ENCODE assay signal across 8 cellular contexts in genomic region chr12:53499261-53500118, GRCh38. TPM values are rescaled to one million over a fixed set of nuclear protein-coding genes. Genes with fewer than 3 reads are reported as not detected.
DNase-seq lines count a peak whose midpoint lies in the region; ATAC-seq, FAIRE-seq and TF ChIP-seq lines count a peak whose summit lies in the region.

TSS of gene MAP3K12 (minus strand) at chr12:53499458. CDS start at chr12:53487391, 12,067 bp downstream.

- no peak for ATAC-seq in GM19351 (IDR thresholded peaks at IDR 0.05; ENCODE audit: unreplicated experiment)

- H3K36me3 Mint-ChIP-seq in endodermal cell (ENCODE audit: low read depth): peaks cover 10% of the 10 kb centered on the region

- H3K27ac ChIP-seq in endodermal cell (ENCODE audit: low read depth, low read length) (peak within 1 kb of the TSS; percentile 73), mesodermal cell (ENCODE audit: low read depth, low read length, severe bottlenecking) (peak within 1 kb of the TSS; percentile 99)

- peak; percentile 61 for FAIRE-seq in GM12891 (lab: Jason Lieb, UNC)

- H3K4me1 Mint-ChIP-seq in endodermal cell: peaks cover 31% of the 10 kb centered on the region

- H3K4me1 ChIP-seq in endodermal cell (ENCODE audit: control insufficient read depth, insufficient read depth, low read length) (peaks cover 17% of the 10 kb centered on the region), mesodermal cell (ENCODE audit: control insufficient read depth, insufficient read depth, low read length, poor library complexity, severe bottlenecking) (peaks cover 24% of the 10 kb centered on the region)

- peak within 1 kb of the TSS; percentile 79 for H3K4me3 Mint-ChIP-seq in endodermal cell

- H3K9me3 ChIP-seq in endodermal cell (ENCODE audit: control insufficient read depth, low read length) (no peaks in the 10 kb centered on the region), mesodermal cell (ENCODE audit: control insufficient read depth, low read length) (no peaks in the 10 kb centered on the region)

- H3K36me3 ChIP-seq in endodermal cell (ENCODE audit: control insufficient read depth, insufficient read depth, low read length) (peaks cover 16% of the 10 kb centered on the region), mesodermal cell (ENCODE audit: control insufficient read depth, insufficient read depth, low read length) (peaks cover 26% of the 10 kb centered on the region)

- no peaks in the 10 kb centered on the region for H3K27me3 ChIP-seq in endodermal cell (ENCODE audit: control insufficient read depth, insufficient read depth, low read length, poor library complexity, severe bottlenecking)

- TF ChIP-seq POLR2A in GM12891 (IDR thresholded peaks at IDR 0.05; ENCODE audit: low read depth, low read length): no peak

- WGBS in endodermal cell (ENCODE audit: insufficient coverage in 1 of 2, insufficient read length in 1 of 2), 2 experiments: 2 to 4% methylated on average over 7 to 52 of the region's 52 CpGs
- WGBS in mesodermal cell (ENCODE audit: insufficient coverage in 2 of 2), 2 experiments: 0 to 1% methylated on average over 23 to 36 of the region's 52 CpGs

- peak within 1 kb of the TSS; percentile 85 for H3K4me3 ChIP-seq in endodermal cell (ENCODE audit: low read length)
- peak within 1 kb of the TSS; percentile 60 for H3K4me3 ChIP-seq in mesodermal cell (ENCODE audit: extremely low read depth, insufficient read depth, low read length, poor library complexity, severe bottlenecking)

- no peaks in the 10 kb centered on the region for H3K9me3 Mint-ChIP-seq in endodermal cell

- no peak for TF ChIP-seq CTCF in endodermal cell (conservative IDR thresholded peaks at IDR 0.05)

- peaks cover 2% of the 10 kb centered on the region for H3K27me3 Mint-ChIP-seq in endodermal cell (ENCODE audit: insufficient read depth)

- DNase-seq in GM12891 (ENCODE audit: insufficient read length, low spot score): no peak
- DNase-seq in NCI-H345 (lab: John Stamatoyannopoulos, UW): peak; percentile 74
- peak; percentile 41 for DNase-seq in activated T-cell treated with anti-CD3 and anti-CD28 coated beads for 1 hour (ENCODE audit: low read depth)
- peak; percentile 93 for DNase-seq in endodermal cell
- DNase-seq in stimulated activated CD8-positive, alpha-beta memory T cell treated with anti-CD3 and anti-CD28 coated beads, Interleukin-2, amount 100 ng/mL, for 48 hours (ENCODE audit: low read depth in 2 of 2): peak; percentile 49 to 51
- DNase-seq in NCI-H2107 treated with DMSO at 0.1 percent for 48 hours (lab: John Stamatoyannopoulos, UW; ENCODE audit: unreplicated experiment): no peak

- H3K27ac Mint-ChIP-seq in endodermal cell: peak within 1 kb of the TSS; percentile 99

- peak within 1 kb of the TSS; percentile 88 for H3K9ac ChIP-seq in endodermal cell (ENCODE audit: extremely low read depth, low read length, poor library complexity, severe bottlenecking)

TF ChIP-seq in GM12891, 5 proteins besides CTCF, POLR2A, EP300 and RAD21:
- TF ChIP-seq PAX5 (IDR thresholded peaks at IDR 0.05; ENCODE audit: insufficient read depth, low read length, severe bottlenecking): no peak
- TF ChIP-seq SPI1 (IDR thresholded peaks at IDR 0.05; ENCODE audit: low read depth, low read length): no peak
- no peak for TF ChIP-seq POLR2AphosphoS5 (IDR thresholded peaks at IDR 0.05; ENCODE audit: low read depth, low read length)
- TF ChIP-seq TAF1 (IDR thresholded peaks at IDR 0.05; ENCODE audit: low read depth, low read length): no peak
- no peak for TF ChIP-seq POU2F2 (IDR thresholded peaks at IDR 0.05; ENCODE audit: low read depth, low read length)

RNA-seq across cellular contexts. Expression of gene MAP3K12, which starts in this region (rescaled TPM):
- polyA plus RNA-seq in GM12891 (2012; ENCODE audit: low read depth, missing spikeins): 12.2 TPM
- 1 to 10 TPM; 5.5 to 8.1 TPM for total RNA-seq in endodermal cell
- polyA plus RNA-seq in endodermal cell (2013, experiment 1 of 2): 27.5 TPM
- 21.6 TPM for polyA plus RNA-seq in endodermal cell (2013, experiment 2 of 2)
- 24.9 TPM for polyA plus RNA-seq in mesodermal cell (2013, experiment 1 of 2)
- polyA plus RNA-seq in mesodermal cell (2013, experiment 2 of 2): 22.2 TPM

Comparison
In these comparisons a context has a peak if more than half of its experiments do, and no peak if none do; other contexts are left out.
1. DNase-seq: peak in NCI-H345 (single experiment), activated T-cell treated with anti-CD3 and anti-CD28 coated beads for 1 hour (single experiment), endodermal cell (single experiment) and stimulated activated CD8-positive, alpha-beta memory T cell treated with anti-CD3 and anti-CD28 coated beads, Interleukin-2, amount 100 ng/mL, for 48 hours (2 of 2); none in GM12891 (single experiment) and NCI-H2107 treated with DMSO at 0.1 percent for 48 hours (single experiment).